ENCODE assay signal across 25 cellular contexts in genomic region chr2:112165296-112165695, GRCh38.
"Had no signal": no experiment of that assay in that cellular context is flagged by ENCODE, and none has a peak within 500 bp of the region (broad histone marks: within the 10 kb centered on the region; RNA-seq: fewer than 3 reads in every experiment).

No MANE protein-coding gene starts in this region.

- H3K9me3 Mint-ChIP-seq: activated naive CD8-positive, alpha-beta T cell treated with anti-CD3 and anti-CD28 coated beads, Interleukin-2, amount 10 ng/mL, durations not matched to agents 7 days and 5 days; activated T-cell treated with anti-CD3 and anti-CD28 coated beads, Interleukin-2, amount 50 U/mL, for 4 hours; WTC11 had no signal

- ATAC-seq: activated CD8-positive, alpha-beta T cell treated with anti-CD3 and anti-CD28 coated beads, Interleukin-2, amount 10 ng/mL, durations not matched to agents 7 days and 5 days; activated T-cell treated with anti-CD3 and anti-CD28 coated beads, Interleukin-2, amount 50 U/mL, for 4 hours; T-helper 17 cell; WTC11 had no signal

- H3K9me3 ChIP-seq: adrenal gland, MG63 had no signal

- H3K27me3 ChIP-seq: adrenal gland, MG63 had no signal

- H3K36me3 Mint-ChIP-seq: activated naive CD8-positive, alpha-beta T cell treated with anti-CD3 and anti-CD28 coated beads, Interleukin-2, amount 10 ng/mL, durations not matched to agents 7 days and 5 days; WTC11 had no signal

- H3K27ac Mint-ChIP-seq: activated CD8-positive, alpha-beta T cell treated with anti-CD3 and anti-CD28 coated beads, Interleukin-2, amount 10 ng/mL, durations not matched to agents 7 days and 5 days; activated naive CD8-positive, alpha-beta T cell treated with anti-CD3 and anti-CD28 coated beads, Interleukin-2, amount 10 ng/mL, durations not matched to agents 7 days and 5 days; T-helper 17 cell; WTC11 had no signal

- H3K36me3 ChIP-seq: adrenal gland, MG63 had no signal

- H3K4me3 Mint-ChIP-seq: activated CD8-positive, alpha-beta T cell treated with anti-CD3 and anti-CD28 coated beads, Interleukin-2, amount 10 ng/mL, durations not matched to agents 7 days and 5 days; activated naive CD8-positive, alpha-beta T cell treated with anti-CD3 and anti-CD28 coated beads, Interleukin-2, amount 10 ng/mL, durations not matched to agents 7 days and 5 days; activated T-cell treated with anti-CD3 and anti-CD28 coated beads, Interleukin-2, amount 50 U/mL, for 4 hours; T-helper 17 cell; WTC11 had no signal

- DNase-seq: activated CD4-positive, alpha-beta T cell treated with anti-CD3 and anti-CD28 coated beads for 48 hours; activated CD4-positive, alpha-beta T cell treated with anti-CD3 and anti-CD28 coated beads, Interleukin-2, amount 50 U/mL, for 4 hours; activated CD4-positive, CD25-positive, alpha-beta regulatory T cell treated with anti-CD3 and anti-CD28 coated beads, Interleukin-2, amount 50 U/mL, for 72 hours; activated CD8-positive, alpha-beta T cell treated with anti-CD3 and anti-CD28 coated beads, Interleukin-2, amount 10 ng/mL, durations not matched to agents 7 days and 5 days; activated naive CD4-positive, alpha-beta T cell treated with anti-CD3 and anti-CD28 coated beads, Interleukin-2, amount 50 U/mL, for 16 hours; activated naive CD8-positive, alpha-beta T cell treated with anti-CD3 and anti-CD28 coated beads, Interleukin-2, amount 10 ng/mL, durations not matched to agents 7 days and 5 days; activated T-cell treated with anti-CD3 and anti-CD28 coated beads, Interleukin-2, amount 50 U/mL, for 4 hours; anterior cingulate cortex; caudate nucleus; MG63; MV-4-11; NCI-H1092 treated with DMSO at 0.1 percent for 48 hours; NCI-H1417 treated with DMSO at 0.1 percent for 48 hours; NCI-H1694; NCI-H2029 treated with DMSO at 0.1 percent for 48 hours; NCI-H345; NCI-H510A; NCI-H526 treated with DMSO at 0.1 percent for 48 hours; NCI-H82; SIG-M5; T-helper 17 cell; T-helper 9 cell had no signal

- H3K4me3 ChIP-seq: adrenal gland, MG63 had no signal

- H3K27ac ChIP-seq: adrenal gland, KMS-11 had no signal

- H3K4me1 ChIP-seq: adrenal gland had no signal
